Comparison of ENCODE assay signal across 1 cellular context in genomic region chr1:223700388-223700918, GRCh38.
TF ChIP-seq lines count a peak whose summit lies in the region.

No MANE protein-coding gene starts in this region.

TF ChIP-seq in A549, 52 proteins besides CTCF, POLR2A, EP300 and RAD21 (continued from another document):
- TF ChIP-seq REST (IDR thresholded peaks at IDR 0.05) (no peak), KDM1A (IDR thresholded peaks at IDR 0.05; ENCODE audit: low read depth) (no peak), MYC (IDR thresholded peaks at IDR 0.05; ENCODE audit: borderline replicate concordance, low read length) (no peak)
